29 cellular contexts compared by ENCODE assay signal in the genomic region with DNA sequence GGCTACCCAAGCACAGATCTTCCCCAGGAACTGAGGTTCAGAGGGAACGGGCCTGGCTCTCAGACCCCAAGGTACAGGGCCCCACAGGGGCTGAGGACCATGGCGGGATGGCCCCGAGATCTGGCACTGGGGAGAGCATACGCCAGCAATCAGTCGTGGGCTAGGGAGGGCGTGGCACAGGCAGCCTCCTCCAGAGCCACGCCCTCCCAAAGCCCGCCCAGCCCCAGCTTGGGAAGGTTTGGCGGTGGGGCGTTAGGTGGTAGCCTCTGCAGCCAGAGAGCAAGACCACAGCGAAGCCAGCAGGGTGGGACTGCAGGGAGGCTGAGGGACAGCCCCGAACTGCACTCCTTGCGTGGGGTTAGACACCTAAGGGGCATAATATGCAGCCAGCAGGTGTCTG. TPM values are rescaled to one million over a fixed set of nuclear protein-coding genes. Genes with fewer than 3 reads are reported as not detected.
DNase-seq lines count a peak whose midpoint lies in the region; ATAC-seq, FAIRE-seq and TF ChIP-seq lines count a peak whose summit lies in the region.
"Had no signal": no experiment of that assay in that cellular context is flagged by ENCODE, and none has a peak within 500 bp of the region (broad histone marks: within the 10 kb centered on the region; RNA-seq: fewer than 3 reads in every experiment).

No MANE protein-coding gene starts in this region.

- no peak for TF ChIP-seq CTCF in osteoblast (IDR thresholded peaks at IDR 0.05; ENCODE audit: extremely low read depth, low read depth, low read length)

- no peak overlapping the region for H3K27ac ChIP-seq in osteoblast (ENCODE audit: low read depth, low read length)
- H3K27ac ChIP-seq: 22Rv1, adrenal gland, body of pancreas, dorsolateral prefrontal cortex, PC-9, suprapubic skin, upper lobe of right lung had no signal

- H4K20me1 ChIP-seq in osteoblast (ENCODE audit: insufficient read depth, low read length) = no peaks in the 10 kb centered on the region

- no peak overlapping the region for H3K4me2 ChIP-seq in osteoblast (ENCODE audit: insufficient read depth, low read length)
- H3K4me2 ChIP-seq: PC-9 had no signal

- ATAC-seq in GM19452 (IDR thresholded peaks at IDR 0.05; ENCODE audit: unreplicated experiment) = no peak
- ATAC-seq: activated CD8-positive, alpha-beta memory T cell treated with anti-CD3 and anti-CD28 coated beads, Interleukin-2, amount 10 ng/mL, durations not matched to agents 7 days and 5 days; activated T-cell treated with anti-CD3 and anti-CD28 coated beads, Interleukin-2, amount 50 U/mL, for 72 hours; body of pancreas; sciatic nerve; upper lobe of right lung had no signal

- TF ChIP-seq POLR2A in erythroblast (IDR thresholded peaks at IDR 0.05; ENCODE audit: low read length) = no peak

- no peaks in the 10 kb centered on the region for H3K9me3 ChIP-seq in NT2/D1 (ENCODE audit: insufficient read depth, low read length)
- H3K9me3 ChIP-seq in osteoblast (ENCODE audit: low read depth, low read length) = no peaks in the 10 kb centered on the region
- H3K9me3 ChIP-seq: adrenal gland, body of pancreas, suprapubic skin, upper lobe of right lung had no signal

- no peak overlapping the region for H3K4me3 ChIP-seq in NT2/D1 (ENCODE audit: insufficient read length, low read depth)
- H3K4me3 ChIP-seq in osteoblast (ENCODE audit: insufficient read depth, low read length) = no peak overlapping the region
- H3K4me3 ChIP-seq: adrenal gland, body of pancreas, dorsolateral prefrontal cortex, PC-9, suprapubic skin, upper lobe of right lung had no signal

- H3K79me2 ChIP-seq in osteoblast (ENCODE audit: insufficient read depth, low read length) = no peaks in the 10 kb centered on the region

- no peaks in the 10 kb centered on the region for H3K36me3 ChIP-seq in NT2/D1 (ENCODE audit: insufficient read depth, insufficient read length, low read length)
- no peaks in the 10 kb centered on the region for H3K36me3 ChIP-seq in osteoblast (ENCODE audit: insufficient read depth, low read length)
- H3K36me3 ChIP-seq: adrenal gland, suprapubic skin, upper lobe of right lung had no signal

- H3K9ac ChIP-seq in NT2/D1 (ENCODE audit: insufficient read length, low read depth) = peak overlapping the region; percentile 50

- peak; percentile 23 for DNase-seq in NCI-H146 (lab: John Stamatoyannopoulos, UW)
- DNase-seq in NCI-H146 treated with DMSO at 0.1 percent for 48 hours (lab: John Stamatoyannopoulos, UW; ENCODE audit: unreplicated experiment) = no peak
- no peak for DNase-seq in NT2/D1 (ENCODE audit: low read depth, low spot score)
- peak; percentile 28 to 30 for DNase-seq in erythroblast (lab: John Stamatoyannopoulos, UW)
- DNase-seq in osteoblast (ENCODE audit: insufficient read length, low spot score, missing footprints) = peak; percentile 42
- DNase-seq in dermis blood vessel endothelial cell = no peak
- DNase-seq in RCC 7860 (ENCODE audit: low spot score) = no peak
- DNase-seq: activated CD4-positive, CD25-positive, alpha-beta regulatory T cell; activated CD8-positive, alpha-beta memory T cell treated with anti-CD3 and anti-CD28 coated beads, Interleukin-2, amount 10 ng/mL, durations not matched to agents 7 days and 5 days; activated naive CD4-positive, alpha-beta T cell; activated T-cell treated with anti-CD3 and anti-CD28 coated beads, Interleukin-2, amount 50 U/mL, for 72 hours; adrenal gland; body of pancreas; CD4-positive, alpha-beta T cell; kidney glomerular epithelial cell; NCI-H1092 treated with DMSO at 0.1 percent for 48 hours; NCI-H1930; NCI-H345; PC-9; stimulated activated naive CD4-positive, alpha-beta T cell; upper lobe of right lung had no signal

- no peak overlapping the region for H2AFZ ChIP-seq in osteoblast (ENCODE audit: low read length)
- H2AFZ ChIP-seq: PC-9 had no signal

- no peak for FAIRE-seq in RCC 7860 (lab: Jason Lieb, UNC)
- FAIRE-seq: D721Med had no signal

- H3K4me1 ChIP-seq in NT2/D1 (ENCODE audit: insufficient read depth, insufficient read length) (peaks cover 15% of the 10 kb centered on the region), osteoblast (ENCODE audit: insufficient read depth, low read length) (no peaks in the 10 kb centered on the region)
- H3K4me1 ChIP-seq: adrenal gland, body of pancreas, suprapubic skin, upper lobe of right lung had no signal

- H3K27me3 ChIP-seq in NT2/D1 (ENCODE audit: insufficient read depth, insufficient read length) (no peaks in the 10 kb centered on the region), osteoblast (ENCODE audit: insufficient read depth, low read length) (peaks cover 13% of the 10 kb centered on the region)
- H3K27me3 ChIP-seq: body of pancreas, upper lobe of right lung had no signal

RNA-seq across cellular contexts. Expression of a gene that starts 11.6 kb away (rescaled TPM):
- total RNA-seq in osteoblast (0.36 TPM in 1 of 2 replicates, not detected in the other), dermis blood vessel endothelial cell (not detected in 2 replicates)
- total RNA-seq: activated CD8-positive, alpha-beta memory T cell treated with anti-CD3 and anti-CD28 coated beads, Interleukin-2, amount 10 ng/mL, durations not matched to agents 7 days and 5 days; activated T-cell treated with anti-CD3 and anti-CD28 coated beads, Interleukin-2, amount 50 U/mL, for 72 hours; body of pancreas; CD4-positive, alpha-beta T cell; lung microvascular endothelial cell; M059J; PC-9; sciatic nerve had no signal

RNA-seq across cellular contexts. Expression of a gene that starts 44.5 kb away (rescaled TPM):
- total RNA-seq in osteoblast (0.88 and 1.1 TPM in 2 replicates), dermis blood vessel endothelial cell (0.65 and 0.85 TPM in 2 replicates)
- total RNA-seq: activated CD8-positive, alpha-beta memory T cell treated with anti-CD3 and anti-CD28 coated beads, Interleukin-2, amount 10 ng/mL, durations not matched to agents 7 days and 5 days; CD4-positive, alpha-beta T cell had no signal

Comparison
In these comparisons a context has a peak if more than half of its experiments do, and no peak if none do; other contexts are left out.
1. DNase-seq: peak in NCI-H146 (single experiment), erythroblast (2 of 2) and osteoblast (single experiment); none in NCI-H146 treated with DMSO at 0.1 percent for 48 hours (single experiment), NT2/D1 (single experiment), dermis blood vessel endothelial cell (single experiment) and RCC 7860 (single experiment).